In the genomic region with DNA sequence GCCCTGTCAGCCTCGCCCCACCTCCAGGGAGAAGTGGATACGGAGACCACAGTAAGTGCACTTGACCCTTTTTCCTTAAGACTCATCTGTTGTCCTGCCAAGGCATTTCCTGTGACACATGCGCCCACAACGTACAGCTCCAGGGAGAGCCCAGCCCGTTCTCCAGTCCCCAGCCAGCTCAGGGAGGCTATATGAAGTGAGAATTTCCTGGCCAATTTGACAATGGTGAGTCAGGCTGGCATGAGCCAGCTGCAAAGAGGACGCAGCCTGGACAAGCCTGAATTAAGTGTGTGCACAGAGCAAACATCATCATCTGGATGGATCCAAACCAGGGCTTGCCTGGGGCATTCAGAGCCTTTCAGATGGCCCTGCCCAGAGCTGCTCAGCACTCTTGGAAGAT, we compare ENCODE assay signal across 9 cellular contexts.
DNase-seq lines count a peak whose midpoint lies in the region; ATAC-seq, FAIRE-seq and TF ChIP-seq lines count a peak whose summit lies in the region.
"Had no signal": no experiment of that assay in that cellular context is flagged by ENCODE, and none has a peak within 500 bp of the region (broad histone marks: within the 10 kb centered on the region; RNA-seq: fewer than 3 reads in every experiment).

No MANE protein-coding gene starts in this region.

- ATAC-seq in RWPE2 (ENCODE audit: low read depth): peak; percentile 91

- H3K27me3 ChIP-seq in RWPE2 (ENCODE audit: insufficient read depth, poor library complexity, severe bottlenecking): no peaks in the 10 kb centered on the region
- peaks cover 12% of the 10 kb centered on the region for H3K27me3 ChIP-seq in transverse colon
- H3K27me3 ChIP-seq: BLaER1 had no signal

- in situ Hi-C loops in transverse colon (cut with MboI; ENCODE audit: low pct_ligation_motif_present in 1 of 4, low pct_unique_long_range_greater_than_20kb in 1 of 4, low sequenced_read_pairs in 3 of 4): loop anchor here (5.0 to 25.0 kb wide), 4 partner anchors 206 to 252 kb away; no protein-coding TSS in a partner anchor

- 59 to 67% methylated on average over 1 to 3 of the region's 6 CpGs for WGBS in transverse colon (ENCODE audit: low coverage in 1 of 2), 2 donors

- no peaks in the 10 kb centered on the region for H3K9me3 ChIP-seq in RWPE2 (ENCODE audit: severe bottlenecking)
- no peaks in the 10 kb centered on the region for H3K9me3 ChIP-seq in transverse colon
- H3K9me3 ChIP-seq: BLaER1 had no signal

- H3K27ac ChIP-seq in RWPE2 (ENCODE audit: poor library complexity, severe bottlenecking) (peak overlapping the region; percentile 98), transverse colon (peak overlapping the region; percentile 0 to 82 (median 68)), caudate nucleus (ENCODE audit: low read depth, low read length) (no peak overlapping the region)
- H3K27ac ChIP-seq: BLaER1 had no signal

- H3K36me3 ChIP-seq in RWPE2 (ENCODE audit: low read depth) (no peaks in the 10 kb centered on the region), transverse colon (no peaks in the 10 kb centered on the region)
- H3K36me3 ChIP-seq: BLaER1 had no signal

- no peak for TF ChIP-seq POLR2A in transverse colon (IDR thresholded peaks at IDR 0.05)
- no peak for TF ChIP-seq POLR2A in GM12892 (IDR thresholded peaks at IDR 0.05; ENCODE audit: low read depth, low read length)

- intact Hi-C loops in transverse colon (cut with DNase I; ENCODE audit: low total_unique reads): loop anchor here (5.0 kb wide), 1 partner anchor 221 kb away; no protein-coding TSS in a partner anchor

- no peak for FAIRE-seq in GM12892 (lab: Jason Lieb, UNC)

- H3K4me1 ChIP-seq in RWPE2 (ENCODE audit: insufficient read depth, poor library complexity, severe bottlenecking) (peaks cover 50% of the 10 kb centered on the region), transverse colon (peaks cover 5 to 24% (median 24%) of the 10 kb centered on the region in 4 donors)

- TF ChIP-seq CTCF in RWPE2 (IDR thresholded peaks at IDR 0.05; ENCODE audit: poor library complexity, severe bottlenecking): no peak
- no peak for TF ChIP-seq CTCF in fibroblast of villous mesenchyme (IDR thresholded peaks at IDR 0.05; ENCODE audit: insufficient read depth, low read depth, low read length)
- TF ChIP-seq CTCF in transverse colon (IDR thresholded peaks at IDR 0.05): no peak

- TF ChIP-seq EP300 in transverse colon (IDR thresholded peaks at IDR 0.05; ENCODE audit: low read depth): no peak

- DNase-seq in NCI-H1105 treated with DMSO at 0.1 percent for 48 hours (lab: John Stamatoyannopoulos, UW): peak; percentile 2
- DNase-seq in NCI-H1105 (lab: John Stamatoyannopoulos, UW): no peak
- peak; percentile 96 for DNase-seq in RWPE2 (ENCODE audit: low spot score)
- DNase-seq in fibroblast of villous mesenchyme (ENCODE audit: low read depth): peak; percentile 80
- no peak for DNase-seq in transverse colon
- no peak for DNase-seq in OCI-M2 (lab: John Stamatoyannopoulos, UW; ENCODE audit: unreplicated experiment)
- DNase-seq in caudate nucleus (lab: John Stamatoyannopoulos, UW): no peak
- DNase-seq in GM12892 (ENCODE audit: insufficient read length): no peak

- H3K4me3 ChIP-seq in RWPE2 (ENCODE audit: severe bottlenecking): no peak overlapping the region
- H3K4me3 ChIP-seq in fibroblast of villous mesenchyme (ENCODE audit: low read depth, low read length): no peak overlapping the region
- no peak overlapping the region for H3K4me3 ChIP-seq in transverse colon
- H3K4me3 ChIP-seq: BLaER1 had no signal

Comparison
In these comparisons a context has a peak if more than half of its experiments do, and no peak if none do; other contexts are left out.
1. DNase-seq: peak in NCI-H1105 treated with DMSO at 0.1 percent for 48 hours (single experiment), RWPE2 (single experiment) and fibroblast of villous mesenchyme (single experiment); none in NCI-H1105 (single experiment), transverse colon (single experiment), OCI-M2 (single experiment), caudate nucleus (0 of 61) and GM12892 (single experiment).